ENCODE assay signal across 17 cellular contexts in the genomic region with DNA sequence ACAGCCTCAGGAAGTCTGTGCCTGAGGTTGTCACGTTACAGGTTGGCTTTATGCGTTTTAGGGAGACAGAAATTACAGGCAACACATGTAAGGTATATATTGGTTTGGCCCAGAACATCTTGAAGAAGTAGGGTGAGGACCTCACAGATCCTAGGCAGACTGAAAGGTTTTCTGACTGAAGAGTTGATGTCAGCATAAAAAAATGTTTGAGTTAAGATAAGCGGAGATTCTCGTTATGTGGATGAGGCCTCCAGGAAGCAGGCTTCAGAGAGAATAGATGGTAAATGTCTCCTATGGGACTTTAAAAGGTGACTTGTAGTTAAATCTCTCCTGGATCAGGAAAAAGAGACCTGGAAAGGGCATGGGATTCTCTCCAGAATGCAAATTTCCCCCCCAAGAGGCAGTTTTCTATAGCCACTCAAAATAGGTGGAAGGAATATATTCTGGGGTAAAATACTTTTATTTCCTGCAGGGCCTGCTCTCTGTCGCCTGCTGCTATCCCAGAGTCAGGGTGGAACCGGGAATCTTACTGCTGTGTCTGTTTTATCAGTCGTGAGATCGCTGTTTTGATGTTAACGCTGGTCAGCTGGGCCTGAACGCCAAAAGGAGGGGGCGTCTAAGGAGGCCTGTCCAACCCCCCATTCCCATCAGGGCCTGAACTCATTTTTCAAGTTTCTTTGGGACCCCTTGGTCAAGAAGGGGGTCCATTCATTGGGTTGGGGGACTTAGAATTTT.
DNase-seq lines count a peak whose midpoint lies in the region; ATAC-seq, FAIRE-seq and TF ChIP-seq lines count a peak whose summit lies in the region.
"Had no signal": no experiment of that assay in that cellular context is flagged by ENCODE, and none has a peak within 500 bp of the region (broad histone marks: within the 10 kb centered on the region; RNA-seq: fewer than 3 reads in every experiment).

No MANE protein-coding gene starts in this region.

- no peaks in the 10 kb centered on the region for H3K36me3 ChIP-seq in cardiac muscle cell
- H3K36me3 ChIP-seq in K562 (ENCODE audit: control insufficient read depth, insufficient read depth, low read length): no peaks in the 10 kb centered on the region
- H3K36me3 ChIP-seq in mesodermal cell (ENCODE audit: control insufficient read depth, insufficient read depth, low read length): no peaks in the 10 kb centered on the region
- H3K36me3 ChIP-seq in uterus: no peaks in the 10 kb centered on the region
- H3K36me3 ChIP-seq in vagina: no peaks in the 10 kb centered on the region
- H3K36me3 ChIP-seq: SJSA1 had no signal

- H3K27me3 ChIP-seq in cardiac muscle cell (no peaks in the 10 kb centered on the region), K562 (ENCODE audit: control insufficient read depth in 2 of 2, insufficient read depth in 2 of 2, low read length in 2 of 2) (no peaks in the 10 kb centered on the region), uterus (no peaks in the 10 kb centered on the region), vagina (no peaks in the 10 kb centered on the region)
- H3K27me3 ChIP-seq: SJSA1 had no signal

- no peak overlapping the region for H3K4me3 ChIP-seq in cardiac muscle cell
- H3K4me3 ChIP-seq in K562: no peak overlapping the region
- H3K4me3 ChIP-seq in mesodermal cell (ENCODE audit: extremely low read depth, insufficient read depth, low read length, poor library complexity, severe bottlenecking): no peak overlapping the region
- H3K4me3 ChIP-seq in uterus: no peak overlapping the region
- no peak overlapping the region for H3K4me3 ChIP-seq in vagina
- H3K4me3 ChIP-seq: GM23338, SJSA1 had no signal

- no peak for TF ChIP-seq RAD21 in K562 (CRISPR knock-in tag; conservative IDR thresholded peaks at IDR 0.05 in 1 of 2, IDR thresholded peaks at IDR 0.05 in 1 of 2)

- no peaks in the 10 kb centered on the region for H3K9me3 ChIP-seq in cardiac muscle cell (ENCODE audit: low read depth)
- H3K9me3 ChIP-seq in K562 (replicated peaks; ENCODE audit: control insufficient read depth, insufficient read depth, low read depth, low read length): no peaks in the 10 kb centered on the region
- no peaks in the 10 kb centered on the region for H3K9me3 ChIP-seq in mesodermal cell (ENCODE audit: control insufficient read depth, low read length)
- no peaks in the 10 kb centered on the region for H3K9me3 ChIP-seq in uterus
- no peaks in the 10 kb centered on the region for H3K9me3 ChIP-seq in vagina
- H3K9me3 ChIP-seq: SJSA1 had no signal

- no peak for TF ChIP-seq EP300 in K562 (IDR thresholded peaks at IDR 0.05; ENCODE audit: low read length)

- peaks cover 9% of the 10 kb centered on the region; the same call in 1 of the 2 replicates for H4K20me1 ChIP-seq in K562 (replicated peaks; ENCODE audit: control insufficient read depth, insufficient read depth, low read length)

- no peaks in the 10 kb centered on the region for H3K4me1 ChIP-seq in cardiac muscle cell (ENCODE audit: low read depth)
- H3K4me1 ChIP-seq in K562 (replicated peaks in 1 of 2; ENCODE audit: control insufficient read depth in 2 of 2, insufficient read depth in 2 of 2, low read length in 2 of 2): peaks cover 0 to 20% of the 10 kb centered on the region in 2 experiments; a peak in 2 of 5 replicates
- H3K4me1 ChIP-seq in mesodermal cell (ENCODE audit: control insufficient read depth, insufficient read depth, low read length, poor library complexity, severe bottlenecking): peaks cover 31% of the 10 kb centered on the region
- peaks cover 0 to 11% of the 10 kb centered on the region in 2 donors for H3K4me1 ChIP-seq in uterus
- peaks cover 37% of the 10 kb centered on the region for H3K4me1 ChIP-seq in vagina

- TF ChIP-seq CTCF in cardiac muscle cell (IDR thresholded peaks at IDR 0.05; ENCODE audit: low read depth, low read length) (no peak), K562 (IDR thresholded peaks at IDR 0.05 in 2 of 3, conservative IDR thresholded peaks at IDR 0.05 in 1 of 3; ENCODE audit: insufficient read depth in 2 of 3, low read depth in 1 of 3, low read length in 3 of 3) (no peak), uterus (IDR thresholded peaks at IDR 0.05) (no peak), vagina (IDR thresholded peaks at IDR 0.05) (no peak)

- H3K9ac ChIP-seq in K562 (ENCODE audit: insufficient read depth in 1 of 2, low read depth in 2 of 2, low read length in 2 of 2): no peak overlapping the region

- FAIRE-seq in K562 (lab: Jason Lieb, UNC): no peak
- FAIRE-seq: bronchial epithelial cell, endothelial cell of umbilical vein, kidney had no signal

- no peaks in the 10 kb centered on the region; the same call in 1 of the 3 replicates for H3K79me2 ChIP-seq in K562 (ENCODE audit: control insufficient read depth, insufficient read depth, low read length)

- BruUV-seq in K562 (replicated peaks; lab: Mats Ljungman, UMichigan): no TSS peak

- DNase-seq in cardiac muscle cell (ENCODE audit: low read depth in 1 of 2, low spot score in 1 of 2) (peak in 1 of 2 donors; percentile 28), Right ventricle myocardium superior (no peak), K562 (ENCODE audit: extremely low read depth in 1 of 4, low spot score in 3 of 4) (no peak), uterus (no peak), GM03348 (ENCODE audit: low spot score) (no peak), vagina (ENCODE audit: extremely low spot score in 2 of 2) (no peak)
- DNase-seq: activated CD4-positive, alpha-beta T cell treated with anti-CD3 and anti-CD28 coated beads, Interleukin-2, amount 50 U/mL, for 48 hours; activated gamma-delta T cell treated with Interleukin-2 at 50 U/mL for 16 hours; kidney; NCI-H1092 treated with DMSO at 0.1 percent for 48 hours; NCI-H345 had no signal

- no peaks in the 10 kb centered on the region for H3K9me1 ChIP-seq in K562 (ENCODE audit: control insufficient read depth, insufficient read depth, low read length)

- no peak for ATAC-seq in Right ventricle myocardium superior (ENCODE audit: poor library complexity)
- ATAC-seq in K562: no peak
- no peak for ATAC-seq in HG03342 (IDR thresholded peaks at IDR 0.05; ENCODE audit: unreplicated experiment)
- ATAC-seq: GM23338 had no signal

- in situ Hi-C loops in K562 (cut with MboI): no loop called here

- H3K27ac ChIP-seq in cardiac muscle cell: peak overlapping the region; percentile 12
- no peak overlapping the region for H3K27ac ChIP-seq in K562 (ENCODE audit: extremely low read depth, low read depth, low read length)
- H3K27ac ChIP-seq in mesodermal cell (ENCODE audit: low read depth, low read length, severe bottlenecking): peak overlapping the region; percentile 71
- H3K27ac ChIP-seq in uterus: peak overlapping the region; percentile 9 to 51
- no peak overlapping the region for H3K27ac ChIP-seq in vagina
- H3K27ac ChIP-seq: SJSA1 had no signal

- no peak overlapping the region for H3K4me2 ChIP-seq in K562 (ENCODE audit: insufficient read depth, low read length)
- H3K4me2 ChIP-seq: GM23338 had no signal

- no peak for TF ChIP-seq POLR2A in K562 (conservative IDR thresholded peaks at IDR 0.05)
- TF ChIP-seq POLR2A in uterus (IDR thresholded peaks at IDR 0.05): no peak
- TF ChIP-seq POLR2A in vagina (IDR thresholded peaks at IDR 0.05): no peak

- intact Hi-C loops in Right ventricle myocardium superior (cut with DNase I): no loop called here
- intact Hi-C loops in K562 (cut with micrococcal nuclease): no loop called here
- intact Hi-C loops in uterus (cut with DNase I; ENCODE audit: low total_unique reads): no loop called here
- intact Hi-C loops in vagina (cut with DNase I): loop anchor here (10.0 kb wide), 1 partner anchor 85 kb away; no protein-coding TSS in a partner anchor

- POLR2A ChIA-PET in K562 (lab: Yijun Ruan, JAX): no interaction called here

- WGBS in K562 (ENCODE audit: insufficient coverage, low coverage, missing lambda C conversion rate): 44% methylated on average over 9 of the region's 11 CpGs
- 82 to 90% methylated on average over 9 to 11 of the region's 11 CpGs for WGBS in mesodermal cell (ENCODE audit: insufficient coverage in 2 of 2), 2 experiments

- H2AFZ ChIP-seq in K562 (ENCODE audit: low read depth, low read length): no peak overlapping the region
- H2AFZ ChIP-seq: GM23338 had no signal

- CTCF ChIA-PET in K562 (lab: Yijun Ruan, JAX; ENCODE audit: low intra/inter-chr PET ratio): no interaction called here

TF ChIP-seq in K562, 482 proteins besides CTCF, POLR2A, EP300 and RAD21:
- TF ChIP-seq ZNF316 (IDR thresholded peaks at IDR 0.05) (peak; percentile 27; the same call in 1 of the 2 replicates), HDAC1 (IDR thresholded peaks at IDR 0.05) (no peak)

Comparison
In these comparisons a context has a peak if more than half of its experiments do, and no peak if none do; other contexts are left out.
1. H3K27ac ChIP-seq: peak in cardiac muscle cell (single experiment), mesodermal cell (single experiment) and uterus (2 of 2); none in K562 (single experiment) and vagina (single experiment).